In genomic region chr15:88303455-88303854, GRCh38 we compare ENCODE assay signal across 18 cellular contexts. TPM values are rescaled to one million over a fixed set of nuclear protein-coding genes. Genes with fewer than 3 reads are reported as not detected.
A peak's percentile ranks its signal among the peaks of the same experiment; 100 is the strongest.
DNase-seq lines count a peak whose midpoint lies in the region; ATAC-seq and TF ChIP-seq lines count a peak whose summit lies in the region.
"Had no signal": no experiment of that assay in that cellular context is flagged by ENCODE, and none has a peak within 500 bp of the region (broad histone marks: within the 10 kb centered on the region; RNA-seq: fewer than 3 reads in every experiment).

No MANE protein-coding gene starts in this region.

- no peak for TF ChIP-seq CTCF in RWPE2 (IDR thresholded peaks at IDR 0.05; ENCODE audit: poor library complexity, severe bottlenecking)
- no peak for TF ChIP-seq CTCF in upper lobe of right lung (IDR thresholded peaks at IDR 0.05)
- no peak for TF ChIP-seq CTCF in coronary artery (IDR thresholded peaks at IDR 0.05)

- in situ Hi-C loops in G401 (cut with HindIII; ENCODE audit: low sequenced_read_pairs) = no loop called here

- H3K4me1 ChIP-seq in RWPE2 (ENCODE audit: insufficient read depth, poor library complexity, severe bottlenecking) = peaks cover 5% of the 10 kb centered on the region
- H3K4me1 ChIP-seq in upper lobe of right lung = no peaks in the 10 kb centered on the region
- H3K4me1 ChIP-seq: BLaER1, Caco-2 had no signal

- H3K27ac ChIP-seq in RWPE2 (ENCODE audit: poor library complexity, severe bottlenecking) (no peak overlapping the region), epithelial cell of prostate (no peak overlapping the region), upper lobe of right lung (no peak overlapping the region), coronary artery (no peak overlapping the region)
- H3K27ac ChIP-seq: BLaER1 had no signal

- ATAC-seq in RWPE2 (ENCODE audit: low read depth) (peak; percentile 82), upper lobe of right lung (peak; percentile 88)

- intact Hi-C loops in upper lobe of right lung (cut with DNase I) = no loop called here

- H3K9me3 ChIP-seq in RWPE2 (ENCODE audit: severe bottlenecking) (no peaks in the 10 kb centered on the region), upper lobe of right lung (no peaks in the 10 kb centered on the region)
- H3K9me3 ChIP-seq: BLaER1, Caco-2 had no signal

- no peak overlapping the region for H3K4me3 ChIP-seq in RWPE2 (ENCODE audit: severe bottlenecking)
- H3K4me3 ChIP-seq in upper lobe of right lung = no peak overlapping the region
- no peak overlapping the region for H3K4me3 ChIP-seq in coronary artery
- H3K4me3 ChIP-seq: BLaER1 had no signal

- DNase-seq in G401 (ENCODE audit: low spot score) = peak; percentile 57
- no peak for DNase-seq in RWPE2 (ENCODE audit: low spot score)
- DNase-seq in epithelial cell of prostate (ENCODE audit: low read depth, low spot score) = peak; percentile 24
- no peak for DNase-seq in upper lobe of right lung
- no peak for DNase-seq in HPDE6-E6E7 (ENCODE audit: extremely low spot score)
- no peak for DNase-seq in coronary artery (ENCODE audit: low spot score)
- no peak for DNase-seq in stimulated activated CD4-positive, alpha-beta T cell treated with anti-CD3 and anti-CD28 coated beads, Interleukin-12 subunit alpha, Interleukin-12 subunit beta, amount 100 ng/mL, for 4 hours
- DNase-seq: 8988T; AML-193; Caco-2; CD8-positive, alpha-beta memory T cell; DND-41; GF-D8; HCEC 1CT; HFFc6; IMR-90 had no signal

- peaks cover 5% of the 10 kb centered on the region for H3K27me3 ChIP-seq in RWPE2 (ENCODE audit: insufficient read depth, poor library complexity, severe bottlenecking)
- H3K27me3 ChIP-seq in upper lobe of right lung = no peaks in the 10 kb centered on the region
- H3K27me3 ChIP-seq: BLaER1 had no signal

- H3K36me3 ChIP-seq in RWPE2 (ENCODE audit: low read depth) (no peaks in the 10 kb centered on the region), upper lobe of right lung (no peaks in the 10 kb centered on the region)
- H3K36me3 ChIP-seq: BLaER1 had no signal

RNA-seq across cellular contexts. Expression of gene NTRK3, which starts 46.9 kb away (rescaled TPM):
- 2.5 and 6.8 TPM in 2 replicates for total RNA-seq in G401 (2014; rRNA removed; shearing (Covaris generic))
- total RNA-seq in upper lobe of right lung = 2.8 TPM
- total RNA-seq: Caco-2, HT-29 had no signal

Comparison
In these comparisons a context has a peak if more than half of its experiments do, and no peak if none do; other contexts are left out.
1. DNase-seq: peak in G401 (single experiment) and epithelial cell of prostate (single experiment); none in RWPE2 (single experiment), upper lobe of right lung (single experiment), HPDE6-E6E7 (single experiment), coronary artery (single experiment) and stimulated activated CD4-positive, alpha-beta T cell treated with anti-CD3 and anti-CD28 coated beads, Interleukin-12 subunit alpha, Interleukin-12 subunit beta, amount 100 ng/mL, for 4 hours (single experiment).